Comparison of ENCODE assay signal across 8 cellular contexts in genomic region chr4:184814686-184815045, GRCh38. TPM values are rescaled to one million over a fixed set of nuclear protein-coding genes. Genes with fewer than 3 reads are reported as not detected.
A peak's percentile ranks its signal among the peaks of the same experiment; 100 is the strongest.
DNase-seq lines count a peak whose midpoint lies in the region; ATAC-seq, FAIRE-seq and TF ChIP-seq lines count a peak whose summit lies in the region.

No MANE protein-coding gene starts in this region.

- DNase-seq in A549 (ENCODE audit: low read depth in 1 of 2, low spot score in 1 of 2) (no peak), LNCaP clone FGC (ENCODE audit: low read depth) (no peak), NCI-H1417 (lab: John Stamatoyannopoulos, UW) (no peak)
- no peak for DNase-seq in activated naive CD4-positive, alpha-beta T cell treated with anti-CD3 and anti-CD28 coated beads, Interleukin-2, amount 50 U/mL, for 72 hours (ENCODE audit: low spot score in 2 of 2)

- no peak for FAIRE-seq in A549 (lab: Jason Lieb, UNC)

- intact Hi-C loops in dendritic cell treated with granulocyte-macrophage colony-stimulating factor and Interleukin-4, amounts not matched to agents 40 ng/mL and 50 ng/mL, for 4 days (cut with micrococcal nuclease), result loop anchor here (5.0 kb wide), 2 partner anchors 33 to 67 kb away; no protein-coding TSS in a partner anchor

- H3K4me1 ChIP-seq in A549, result peaks cover 59% of the 10 kb centered on the region

- no peaks in the 10 kb centered on the region for H3K9me3 ChIP-seq in A549

- 57% methylated on average over 5 of the region's 5 CpGs for WGBS in A549 (ENCODE audit: missing lambda C conversion rate)

- peak overlapping the region; percentile 72 to 83; a peak in 5 of 6 replicates for H3K27ac ChIP-seq in A549

- no peaks in the 10 kb centered on the region for H3K9me3 Mint-ChIP-seq in dendritic cell treated with granulocyte-macrophage colony-stimulating factor and Interleukin-4, amounts not matched to agents 40 ng/mL and 50 ng/mL, for 4 days
- H3K9me3 Mint-ChIP-seq in nephron, result no peaks in the 10 kb centered on the region
- H3K9me3 Mint-ChIP-seq in activated naive CD4-positive, alpha-beta T cell treated with anti-CD3 and anti-CD28 coated beads, Interleukin-2, amount 50 U/mL, for 72 hours, result no peaks in the 10 kb centered on the region

- ATAC-seq in A549 (no peak), HG02571 (IDR thresholded peaks at IDR 0.05; ENCODE audit: unreplicated experiment) (no peak), GM18502 (IDR thresholded peaks at IDR 0.05; ENCODE audit: poor library complexity, unreplicated experiment) (no peak)
- no peak for ATAC-seq in activated naive CD4-positive, alpha-beta T cell treated with anti-CD3 and anti-CD28 coated beads, Interleukin-2, amount 50 U/mL, for 72 hours

- no peak for TF ChIP-seq EP300 in A549 (IDR thresholded peaks at IDR 0.05)

- peak overlapping the region; percentile 58 for H3K27ac Mint-ChIP-seq in dendritic cell treated with granulocyte-macrophage colony-stimulating factor and Interleukin-4, amounts not matched to agents 40 ng/mL and 50 ng/mL, for 4 days
- H3K27ac Mint-ChIP-seq in nephron, result peak overlapping the region; percentile 53 to 67 (median 65)
- H3K27ac Mint-ChIP-seq in activated naive CD4-positive, alpha-beta T cell treated with anti-CD3 and anti-CD28 coated beads, Interleukin-2, amount 50 U/mL, for 72 hours, result peak overlapping the region in 1 of 2 donors; percentile 60

- H3K4me3 ChIP-seq in A549 (no peak overlapping the region; the same call in 2 of the 3 replicates), LNCaP clone FGC (ENCODE audit: low read depth, low read length) (peak overlapping the region; percentile 49)

- H3K27me3 Mint-ChIP-seq in dendritic cell treated with granulocyte-macrophage colony-stimulating factor and Interleukin-4, amounts not matched to agents 40 ng/mL and 50 ng/mL, for 4 days, result no peaks in the 10 kb centered on the region
- peaks cover 5% of the 10 kb centered on the region for H3K27me3 Mint-ChIP-seq in nephron (ENCODE audit: low read depth)

- H3K4me3 Mint-ChIP-seq in dendritic cell treated with granulocyte-macrophage colony-stimulating factor and Interleukin-4, amounts not matched to agents 40 ng/mL and 50 ng/mL, for 4 days, result peak overlapping the region; percentile 24
- H3K4me3 Mint-ChIP-seq in nephron, result peak overlapping the region; percentile 16 to 31 (median 26)

- no peaks in the 10 kb centered on the region for H3K36me3 Mint-ChIP-seq in dendritic cell treated with granulocyte-macrophage colony-stimulating factor and Interleukin-4, amounts not matched to agents 40 ng/mL and 50 ng/mL, for 4 days (ENCODE audit: low read depth)
- H3K36me3 Mint-ChIP-seq in nephron (ENCODE audit: low read depth), result no peaks in the 10 kb centered on the region
- no peaks in the 10 kb centered on the region for H3K36me3 Mint-ChIP-seq in activated naive CD4-positive, alpha-beta T cell treated with anti-CD3 and anti-CD28 coated beads, Interleukin-2, amount 50 U/mL, for 72 hours

- no peak for TF ChIP-seq RAD21 in A549 (conservative IDR thresholded peaks at IDR 0.05 in 1 of 2, IDR thresholded peaks at IDR 0.05 in 1 of 2)

- CTCF ChIA-PET in A549 (lab: Yijun Ruan, JAX), result interaction anchor here (0.9 to 1.0 kb wide), 2 partner anchors 10 to 69 kb away, joined by 3 read pairs; no protein-coding TSS in a partner anchor

- TF ChIP-seq POLR2A in A549 (IDR thresholded peaks at IDR 0.05; ENCODE audit: low read length), result no peak

- TF ChIP-seq CTCF in A549 (IDR thresholded peaks at IDR 0.05) (no peak), LNCaP clone FGC (IDR thresholded peaks at IDR 0.05; ENCODE audit: control insufficient read depth, extremely low read depth, insufficient read depth) (no peak), nephron (IDR thresholded peaks at IDR 0.05; ENCODE audit: unreplicated experiment in 3 of 3) (no peak)

- peaks cover 94% of the 10 kb centered on the region for H3K4me1 Mint-ChIP-seq in dendritic cell treated with granulocyte-macrophage colony-stimulating factor and Interleukin-4, amounts not matched to agents 40 ng/mL and 50 ng/mL, for 4 days (ENCODE audit: low read depth)
- peaks cover 66% of the 10 kb centered on the region for H3K4me1 Mint-ChIP-seq in nephron

- peak overlapping the region; percentile 75 for H3K4me2 ChIP-seq in A549

- POLR2A ChIA-PET in A549 (lab: Yijun Ruan, JAX), result interaction anchor here (1.1 kb wide), 1 partner anchor 165 kb away, joined by 3 read pairs; the partner anchor contains the start of genes CASP3 and PRIMPOL

TF ChIP-seq in A549, 52 proteins besides CTCF, POLR2A, EP300 and RAD21:
- TF ChIP-seq HOXB5 (CRISPR knock-in tag; IDR thresholded peaks at IDR 0.05), result no peak
- TF ChIP-seq, protein P1, sequence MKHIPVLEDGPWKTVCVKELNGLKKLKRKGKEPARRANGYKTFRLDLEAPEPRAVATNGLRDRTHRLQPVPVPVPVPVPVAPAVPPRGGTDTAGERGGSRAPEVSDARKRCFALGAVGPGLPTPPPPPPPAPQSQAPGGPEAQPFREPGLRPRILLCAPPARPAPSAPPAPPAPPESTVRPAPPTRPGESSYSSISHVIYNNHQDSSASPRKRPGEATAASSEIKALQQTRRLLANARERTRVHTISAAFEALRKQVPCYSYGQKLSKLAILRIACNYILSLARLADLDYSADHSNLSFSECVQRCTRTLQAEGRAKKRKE (CRISPR knock-in tag; IDR thresholded peaks at IDR 0.05; ENCODE audit: low read depth), result no peak
- no peak for TF ChIP-seq RNF2 (IDR thresholded peaks at IDR 0.05; ENCODE audit: borderline replicate concordance, low read depth)
- TF ChIP-seq ZSCAN20 (CRISPR knock-in tag; IDR thresholded peaks at IDR 0.05), result no peak
- no peak for TF ChIP-seq FOSL2 (IDR thresholded peaks at IDR 0.05)
- TF ChIP-seq FOSL2 (CRISPR knock-in tag; IDR thresholded peaks at IDR 0.05), result no peak
- no peak for TF ChIP-seq RFX5 (IDR thresholded peaks at IDR 0.05)
- TF ChIP-seq MAZ (IDR thresholded peaks at IDR 0.05; ENCODE audit: borderline replicate concordance, low read depth, low read length), result no peak
- no peak for TF ChIP-seq HEYL (CRISPR knock-in tag; IDR thresholded peaks at IDR 0.05)
- TF ChIP-seq FOSB (CRISPR knock-in tag; IDR thresholded peaks at IDR 0.05), result no peak
- TF ChIP-seq PBX3 (IDR thresholded peaks at IDR 0.05), result no peak
- TF ChIP-seq ZNF302 (CRISPR knock-in tag; IDR thresholded peaks at IDR 0.05), result no peak
- TF ChIP-seq ESRRA (IDR thresholded peaks at IDR 0.05; ENCODE audit: borderline replicate concordance, low read length), result no peak
- TF ChIP-seq MAX (IDR thresholded peaks at IDR 0.05), result no peak
- TF ChIP-seq FOXS1 (CRISPR knock-in tag; IDR thresholded peaks at IDR 0.05), result no peak
- no peak for TF ChIP-seq KDM5A (IDR thresholded peaks at IDR 0.05)
- no peak for TF ChIP-seq CBX2 (IDR thresholded peaks at IDR 0.05; ENCODE audit: borderline replicate concordance, low read depth)

RNA-seq across cellular contexts. Expression of gene ACSL1, which starts 11.1 kb away (rescaled TPM):
- 12.4 and 14.7 TPM in 2 replicates for polyA plus RNA-seq in A549 (2011; rRNA removed)
- 4.3 and 4.8 TPM in 2 replicates for polyA plus RNA-seq in A549 (2012; cell fraction: cytosol; rRNA removed)
- polyA plus RNA-seq in A549 (2012; cell fraction: nucleus; rRNA removed), result 4.1 and 6.0 TPM in 2 replicates
- polyA plus RNA-seq in A549 (2017; fragmentation: RNase III; extraction: RNeasy Plus Mini Kit Qiagen cat#74134 plus additional on column Dnase treatment), result 9.4 to 10.7 TPM (median 10.0 TPM) in 3 replicates
- 16.0 and 18.6 TPM in 2 replicates for polyA minus RNA-seq in A549 (2011; rRNA and poly(A)+ RNA removed)
- 10 to 100 TPM; 23.4 to 27.1 TPM for total RNA-seq in activated naive CD4-positive, alpha-beta T cell treated with anti-CD3 and anti-CD28 coated beads, Interleukin-2, amount 50 U/mL, for 72 hours
